Comparison of ENCODE assay signal across 1 cellular context in genomic region chr17:39979865-39980401, GRCh38.
TF ChIP-seq lines count a peak whose summit lies in the region.

No MANE protein-coding gene starts in this region.

TF ChIP-seq in K562, 482 proteins besides CTCF, POLR2A, EP300 and RAD21 (continued from another document and continues in another):
- no peak for TF ChIP-seq ZBTB34 (CRISPR knock-in tag; IDR thresholded peaks at IDR 0.05)
- no peak for TF ChIP-seq HIVEP1 (CRISPR knock-in tag; IDR thresholded peaks at IDR 0.05)
- TF ChIP-seq ZBTB2 (IDR thresholded peaks at IDR 0.05): peak; percentile 76; the same call in 1 of the 2 replicates
- 0 out of 2 replicates have a peak, but pooled peaks have one; percentile 25 for TF ChIP-seq NCOA1 (IDR thresholded peaks at IDR 0.05; ENCODE audit: low read depth)
- no peak for TF ChIP-seq MGA (IDR thresholded peaks at IDR 0.05)
- no peak for TF ChIP-seq BACH1 (tag; IDR thresholded peaks at IDR 0.05)
- TF ChIP-seq MXD1 (CRISPR knock-in tag; IDR thresholded peaks at IDR 0.05; ENCODE audit: borderline replicate concordance, poor library complexity, severe bottlenecking): no peak
- no peak for TF ChIP-seq PTBP1 (IDR thresholded peaks at IDR 0.05; ENCODE audit: low read depth, low read length)
- no peak for TF ChIP-seq PKNOX1 (IDR thresholded peaks at IDR 0.05)
- no peak; the same call in 1 of the 2 replicates for TF ChIP-seq TAL1 (IDR thresholded peaks at IDR 0.05)
- TF ChIP-seq ZNF143 (CRISPR knock-in tag; IDR thresholded peaks at IDR 0.05): no peak
- TF ChIP-seq ZBTB8A (IDR thresholded peaks at IDR 0.05; ENCODE audit: partially characterized antibody): no peak
- TF ChIP-seq SAFB (IDR thresholded peaks at IDR 0.05; ENCODE audit: borderline replicate concordance, low read depth, low read length): no peak
- TF ChIP-seq PATZ1 (CRISPR knock-in tag; IDR thresholded peaks at IDR 0.05; ENCODE audit: borderline replicate concordance): no peak
- no peak for TF ChIP-seq MAFF (IDR thresholded peaks at IDR 0.05; ENCODE audit: low read length)
- TF ChIP-seq BHLHE40 (IDR thresholded peaks at IDR 0.05; ENCODE audit: low read length): no peak
- TF ChIP-seq RUNX1 (IDR thresholded peaks at IDR 0.05; ENCODE audit: low read depth): no peak
- no peak for TF ChIP-seq ZNF347 (CRISPR knock-in tag; IDR thresholded peaks at IDR 0.05; ENCODE audit: low read depth)
- peak; percentile 11; the same call in 1 of the 2 replicates for TF ChIP-seq SOX6 (IDR thresholded peaks at IDR 0.05)
- no peak for TF ChIP-seq ERF (CRISPR knock-in tag; IDR thresholded peaks at IDR 0.05)
- no peak for TF ChIP-seq TCF7 (IDR thresholded peaks at IDR 0.05; ENCODE audit: borderline replicate concordance)
- TF ChIP-seq ZC3H4 (CRISPR knock-in tag; IDR thresholded peaks at IDR 0.05; ENCODE audit: borderline replicate concordance): no peak
- peak; percentile 76; the same call in 1 of the 2 replicates for TF ChIP-seq NFRKB (IDR thresholded peaks at IDR 0.05; ENCODE audit: low read depth)
- no peak for TF ChIP-seq GTF2E2 (tag; IDR thresholded peaks at IDR 0.05)
- no peak for TF ChIP-seq NFXL1 (CRISPR knock-in tag; IDR thresholded peaks at IDR 0.05)
- no peak for TF ChIP-seq SIRT6 (IDR thresholded peaks at IDR 0.05; ENCODE audit: low read depth, low read length)
- TF ChIP-seq JUNB (CRISPR knock-in tag; conservative IDR thresholded peaks at IDR 0.05): no peak
- no peak for TF ChIP-seq ZNF165 (CRISPR knock-in tag; IDR thresholded peaks at IDR 0.05; ENCODE audit: borderline replicate concordance)
- TF ChIP-seq SETDB1 (IDR thresholded peaks at IDR 0.05; ENCODE audit: low read length): no peak
- no peak for TF ChIP-seq ZNF444 (CRISPR knock-in tag; IDR thresholded peaks at IDR 0.05)
- no peak for TF ChIP-seq AFF4 (CRISPR knock-in tag; IDR thresholded peaks at IDR 0.05)
- TF ChIP-seq KDM4B (IDR thresholded peaks at IDR 0.05; ENCODE audit: borderline replicate concordance in 2 of 2, low read depth in 1 of 2): no peak
- TF ChIP-seq MTA3 (IDR thresholded peaks at IDR 0.05; ENCODE audit: borderline replicate concordance): 0 out of 2 replicates have a peak, but pooled peaks have one; percentile 17
- TF ChIP-seq VEZF1 (CRISPR knock-in tag; IDR thresholded peaks at IDR 0.05): peak; percentile 65
- no peak for TF ChIP-seq TSC22D4 (tag; IDR thresholded peaks at IDR 0.05)
- TF ChIP-seq POLR2AphosphoS5 (IDR thresholded peaks at IDR 0.05; ENCODE audit: control insufficient read depth, insufficient read depth, low read depth, low read length): no peak
